Comparison of ENCODE assay signal across 10 cellular contexts in genomic region chr11:108069947-108070346, GRCh38. TPM values are rescaled to one million over a fixed set of nuclear protein-coding genes. Genes with fewer than 3 reads are reported as not detected.
DNase-seq lines count a peak whose midpoint lies in the region; ATAC-seq and TF ChIP-seq lines count a peak whose summit lies in the region.
"Had no signal": no experiment of that assay in that cellular context is flagged by ENCODE, and none has a peak within 500 bp of the region (broad histone marks: within the 10 kb centered on the region; RNA-seq: fewer than 3 reads in every experiment).

No MANE protein-coding gene starts in this region.

- H3K27ac Mint-ChIP-seq in HFFc6 (peak overlapping the region; percentile 73), nephron progenitor cell (no peak overlapping the region)
- H3K27ac Mint-ChIP-seq in activated naive CD8-positive, alpha-beta T cell, result peak overlapping the region; percentile 66

- TF ChIP-seq CTCF in HFFc6 (IDR thresholded peaks at IDR 0.05) (no peak), mucosa of descending colon (IDR thresholded peaks at IDR 0.05) (no peak), right atrium auricular region (IDR thresholded peaks at IDR 0.05) (no peak), nephron progenitor cell (IDR thresholded peaks at IDR 0.05) (no peak), dorsolateral prefrontal cortex (IDR thresholded peaks at IDR 0.05 in 54 of 56, conservative IDR thresholded peaks at IDR 0.05 in 2 of 56; ENCODE audit: low read depth in 1 of 56, partially characterized antibody in 56 of 56) (no peak)

- H3K27ac ChIP-seq in right atrium auricular region (no peak overlapping the region), dorsolateral prefrontal cortex (no peak overlapping the region)

- H3K27me3 ChIP-seq in right atrium auricular region (no peaks in the 10 kb centered on the region), dorsolateral prefrontal cortex (no peaks in the 10 kb centered on the region)

- peak overlapping the region; percentile 54 for H3K4me3 Mint-ChIP-seq in HFFc6
- peak overlapping the region; percentile 38 for H3K4me3 Mint-ChIP-seq in activated naive CD8-positive, alpha-beta T cell
- H3K4me3 Mint-ChIP-seq in nephron progenitor cell, result no peak overlapping the region

- H3K4me1 Mint-ChIP-seq in HFFc6 (ENCODE audit: low read depth) (peaks cover 19% of the 10 kb centered on the region), nephron progenitor cell (no peaks in the 10 kb centered on the region)
- peaks cover 26% of the 10 kb centered on the region for H3K4me1 Mint-ChIP-seq in activated naive CD8-positive, alpha-beta T cell (ENCODE audit: low read depth)

- H3K36me3 ChIP-seq in mucosa of descending colon (ENCODE audit: low read depth) (no peaks in the 10 kb centered on the region), right atrium auricular region (peaks cover 22% of the 10 kb centered on the region)

- DNase-seq in HFFc6 (peak; percentile 55), mucosa of descending colon (no peak), right atrium auricular region (ENCODE audit: low spot score) (no peak), nephron progenitor cell (no peak), dorsolateral prefrontal cortex (no peak)
- DNase-seq: Right ventricle myocardium superior had no signal

- H3K9me3 ChIP-seq in mucosa of descending colon, result no peaks in the 10 kb centered on the region
- no peaks in the 10 kb centered on the region for H3K9me3 ChIP-seq in right atrium auricular region

- no peaks in the 10 kb centered on the region for H3K9me3 Mint-ChIP-seq in HFFc6
- no peaks in the 10 kb centered on the region for H3K9me3 Mint-ChIP-seq in activated naive CD8-positive, alpha-beta T cell (ENCODE audit: low read depth)
- H3K9me3 Mint-ChIP-seq in nephron progenitor cell, result no peaks in the 10 kb centered on the region

- intact Hi-C loops in mucosa of descending colon (cut with DNase I, micrococcal nuclease), result no loop called here
- intact Hi-C loops in dorsolateral prefrontal cortex (cut with DNase I), result no loop called here

- peaks cover 3% of the 10 kb centered on the region; the same call in 1 of the 2 replicates for H3K27me3 Mint-ChIP-seq in HFFc6 (ENCODE audit: insufficient read depth)
- no peaks in the 10 kb centered on the region for H3K27me3 Mint-ChIP-seq in activated naive CD8-positive, alpha-beta T cell
- no peaks in the 10 kb centered on the region for H3K27me3 Mint-ChIP-seq in nephron progenitor cell (ENCODE audit: low read depth, poor library complexity)

- peak; percentile 64 for ATAC-seq in GM18498 (IDR thresholded peaks at IDR 0.05; ENCODE audit: unreplicated experiment)
- peak; percentile 24 for ATAC-seq in mucosa of descending colon
- ATAC-seq in HG02840 (IDR thresholded peaks at IDR 0.05; ENCODE audit: low FRiP score, unreplicated experiment), result no peak

- H3K4me3 ChIP-seq in mucosa of descending colon (no peak overlapping the region), right atrium auricular region (no peak overlapping the region), dorsolateral prefrontal cortex (no peak overlapping the region)
- H3K4me3 ChIP-seq: smooth muscle cell had no signal

- H3K36me3 Mint-ChIP-seq in HFFc6 (ENCODE audit: low read depth) (peaks cover 16% of the 10 kb centered on the region), nephron progenitor cell (ENCODE audit: low read depth) (peaks cover 58% of the 10 kb centered on the region)
- H3K36me3 Mint-ChIP-seq in activated naive CD8-positive, alpha-beta T cell, result peaks cover 10% of the 10 kb centered on the region

- H3K4me1 ChIP-seq in mucosa of descending colon (ENCODE audit: low read depth) (no peaks in the 10 kb centered on the region), right atrium auricular region (no peaks in the 10 kb centered on the region)

RNA-seq across cellular contexts. Expression of gene ACAT1, which starts 51.4 kb away (rescaled TPM):
- total RNA-seq in HFFc6 (2021; fragmentation: NEBNext Ultra II Directional; extraction: Animal tissue kit (Norgen Biotek cat#: 25700)), result 10 to 100 TPM; 60.0 to 67.4 (median 64.4) TPM
- total RNA-seq in mucosa of descending colon (100 to 1,000 TPM in 1 of 3 donors, 10 to 100 TPM in 2; 88.8 to 123 (median 98.0) TPM), right atrium auricular region (100 to 1,000 TPM; 175 to 632 TPM), dorsolateral prefrontal cortex (10 to 100 TPM; 44.7 to 96.1 (median 72.4) TPM)
